In genomic region chr2:190031971-190032623, GRCh38 we compare ENCODE assay signal across 1 cellular context.
TF ChIP-seq lines count a peak whose summit lies in the region.

No MANE protein-coding gene starts in this region.

TF ChIP-seq in HEK293T, 16 proteins besides CTCF, POLR2A, EP300 and RAD21:
- TF ChIP-seq PKNOX1 (IDR thresholded peaks at IDR 0.05) (peak; percentile 24; the same call in 1 of the 2 replicates), SP1 (IDR thresholded peaks at IDR 0.05) (no peak), TARDBP (IDR thresholded peaks at IDR 0.05) (no peak), FOXM1 (IDR thresholded peaks at IDR 0.05; ENCODE audit: borderline replicate concordance) (no peak), LEF1 (IDR thresholded peaks at IDR 0.05; ENCODE audit: borderline replicate concordance) (no peak), ARNT (IDR thresholded peaks at IDR 0.05) (no peak)
TF ChIP-seq in HEK293T: peak in this region for 1.
